In the genomic region with DNA sequence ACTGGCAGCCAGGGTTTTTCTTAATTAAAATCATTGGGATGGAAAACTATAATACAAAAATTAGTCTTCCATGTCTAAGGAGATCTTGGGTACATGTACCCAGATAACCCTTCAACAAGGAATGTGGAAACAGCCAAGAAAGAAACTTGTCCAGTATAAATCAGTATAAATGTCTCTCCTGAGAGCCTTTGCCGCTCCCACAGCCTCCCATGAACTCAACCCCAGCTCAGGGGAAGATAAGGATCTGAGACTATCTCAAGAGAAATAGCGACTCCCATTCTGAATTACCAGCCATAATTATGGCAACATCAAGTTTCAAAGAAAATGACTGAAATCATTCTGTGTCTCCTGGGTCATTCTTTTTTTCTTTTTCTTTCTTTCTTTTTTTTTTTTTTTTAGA, we compare ENCODE assay signal across 32 cellular contexts. TPM values are rescaled to one million over a fixed set of nuclear protein-coding genes. Genes with fewer than 3 reads are reported as not detected.
DNase-seq lines count a peak whose midpoint lies in the region; ATAC-seq and TF ChIP-seq lines count a peak whose summit lies in the region.
"Had no signal": no experiment of that assay in that cellular context is flagged by ENCODE, and none has a peak within 500 bp of the region (broad histone marks: within the 10 kb centered on the region; RNA-seq: fewer than 3 reads in every experiment).

No MANE protein-coding gene starts in this region.

- H3K9me3 ChIP-seq in Panc1 (ENCODE audit: control insufficient read depth, insufficient read depth, low read depth, low read length) = no peaks in the 10 kb centered on the region
- no peaks in the 10 kb centered on the region for H3K9me3 ChIP-seq in thyroid gland
- H3K9me3 ChIP-seq in esophagus squamous epithelium = no peaks in the 10 kb centered on the region
- H3K9me3 ChIP-seq: A549; BE2C; BLaER1; BLaER1 treated with 17β-estradiol and CSF1 and Interleukin-3, amounts not matched to agents 10 nM and 100 nM; Caco-2 had no signal

- in situ Hi-C loops in Panc1 (cut with HindIII; ENCODE audit: low pct_unique_long_range_greater_than_20kb, low sequenced_read_pairs) = no loop called here

- H3K27me3 ChIP-seq in Panc1 (ENCODE audit: control insufficient read depth, insufficient read depth, low read length) (no peaks in the 10 kb centered on the region), thyroid gland (no peaks in the 10 kb centered on the region), esophagus squamous epithelium (no peaks in the 10 kb centered on the region)
- H3K27me3 ChIP-seq: BE2C; BLaER1; BLaER1 treated with 17β-estradiol and CSF1 and Interleukin-3, amounts not matched to agents 10 nM and 100 nM had no signal

- ATAC-seq in Panc1 = no peak
- ATAC-seq: CD8-positive, alpha-beta T cell had no signal

- H3K36me3 ChIP-seq in Panc1 (ENCODE audit: control insufficient read depth, insufficient read depth, low read length) (peaks cover 30% of the 10 kb centered on the region), thyroid gland (peaks cover 30 to 36% of the 10 kb centered on the region in 2 donors), esophagus squamous epithelium (peaks cover 12 to 99% (median 25%) of the 10 kb centered on the region in 3 donors)
- H3K36me3 ChIP-seq: BLaER1; BLaER1 treated with 17β-estradiol and CSF1 and Interleukin-3, amounts not matched to agents 10 nM and 100 nM had no signal

- no peak for TF ChIP-seq CTCF in Panc1 (IDR thresholded peaks at IDR 0.05)
- no peak for TF ChIP-seq CTCF in thyroid gland (IDR thresholded peaks at IDR 0.05)
- no peak for TF ChIP-seq CTCF in esophagus squamous epithelium (IDR thresholded peaks at IDR 0.05)

- no peak for DNase-seq in Panc1 (ENCODE audit: low read depth, low spot score)
- DNase-seq in amniotic epithelial cell (ENCODE audit: low read depth) = peak; percentile 74
- peak; percentile 31 for DNase-seq in left kidney (ENCODE audit: low read depth, low spot score)
- peak; percentile 74 to 75 for DNase-seq in thyroid gland
- DNase-seq in NCI-H2227 (lab: John Stamatoyannopoulos, UW; ENCODE audit: unreplicated experiment) = no peak
- DNase-seq in activated naive CD8-positive, alpha-beta T cell treated with anti-CD3 and anti-CD28 coated beads for 36 hours = no peak
- DNase-seq in kidney tubule cell (ENCODE audit: low spot score) = no peak
- DNase-seq in esophagus squamous epithelium (lab: John Stamatoyannopoulos, UW) = no peak
- DNase-seq: 8988T; AML-193; BE2C; C1 segment of cervical spinal cord; CD4-positive, alpha-beta memory T cell; CD4-positive, alpha-beta T cell; CD4-positive, CD25-positive, alpha-beta regulatory T cell; CD8-positive, alpha-beta memory T cell; CD8-positive, alpha-beta T cell; COR-L47; DMS 273 treated with DMSO at 0.1 percent for 48 hours; DMS153; DMS79; DMS79 treated with DMSO at 0.1 percent for 48 hours; DND-41 had no signal

- TF ChIP-seq POLR2A in thyroid gland (IDR thresholded peaks at IDR 0.05) = no peak
- no peak for TF ChIP-seq POLR2A in esophagus squamous epithelium (IDR thresholded peaks at IDR 0.05)

- 0 out of 2 replicates have a peak overlapping the region, but pooled peaks have one; percentile 4 for H3K27ac ChIP-seq in Panc1 (ENCODE audit: low read length)
- peak overlapping the region; percentile 77 to 91 (median 87) for H3K27ac ChIP-seq in thyroid gland
- no peak overlapping the region for H3K27ac ChIP-seq in esophagus squamous epithelium
- H3K27ac ChIP-seq: 22Rv1; A549; BLaER1; BLaER1 treated with 17β-estradiol and CSF1 and Interleukin-3, amounts not matched to agents 10 nM and 100 nM; C4-2B had no signal

- POLR2A ChIA-PET in Panc1 (lab: Charles Lee) = no interaction called here

- peaks cover 20% of the 10 kb centered on the region for H3K36me3 Mint-ChIP-seq in activated naive CD8-positive, alpha-beta T cell treated with anti-CD3 and anti-CD28 coated beads for 36 hours
- H3K36me3 Mint-ChIP-seq: CD14-positive monocyte had no signal

- intact Hi-C loops in Panc1 (cut with micrococcal nuclease; ENCODE audit: unreplicated experiment) = loop anchor here (1.0 kb wide), 1 partner anchor 133 kb away; no protein-coding TSS in a partner anchor
- intact Hi-C loops in thyroid gland (cut with DNase I) = loop anchor here (10.0 kb wide), 1 partner anchor 132 kb away; no protein-coding TSS in a partner anchor
- intact Hi-C loops in esophagus squamous epithelium (cut with DNase I) = loop anchor here (10.0 kb wide), 1 partner anchor 132 kb away; no protein-coding TSS in a partner anchor

- CTCF ChIA-PET in Panc1 (lab: Charles Lee) = interaction anchor here (0.6 to 0.7 kb wide), 3 partner anchors 34 to 722 kb away, joined by 5 to 15 read pairs (median 6); no protein-coding TSS in a partner anchor

- H3K4me3 ChIP-seq in Panc1 (ENCODE audit: low read depth in 2 of 2, low read length in 2 of 2) (no peak overlapping the region), thyroid gland (replicated peaks in 1 of 3) (no peak overlapping the region), esophagus squamous epithelium (no peak overlapping the region)
- H3K4me3 ChIP-seq: A549; BLaER1; BLaER1 treated with 17β-estradiol and CSF1 and Interleukin-3, amounts not matched to agents 10 nM and 100 nM had no signal

- no peak overlapping the region for H3K27ac Mint-ChIP-seq in activated naive CD8-positive, alpha-beta T cell treated with anti-CD3 and anti-CD28 coated beads for 36 hours
- H3K27ac Mint-ChIP-seq: B cell; CD14-positive monocyte; CD4-positive, CD25-positive, alpha-beta regulatory T cell; CD8-positive, alpha-beta T cell had no signal

- H3K4me1 ChIP-seq in Panc1 (ENCODE audit: control insufficient read depth, insufficient read depth, low read length) (peaks cover 4% of the 10 kb centered on the region; the same call in 1 of the 2 replicates), thyroid gland (peaks cover 25 to 32% of the 10 kb centered on the region in 2 donors), esophagus squamous epithelium (no peaks in the 10 kb centered on the region)
- H3K4me1 ChIP-seq: A549; BE2C; BLaER1; BLaER1 treated with 17β-estradiol and CSF1 and Interleukin-3, amounts not matched to agents 10 nM and 100 nM; Caco-2 had no signal

- no peaks in the 10 kb centered on the region for H3K9me3 Mint-ChIP-seq in activated naive CD8-positive, alpha-beta T cell treated with anti-CD3 and anti-CD28 coated beads for 36 hours
- H3K9me3 Mint-ChIP-seq: CD14-positive monocyte; CD4-positive, alpha-beta memory T cell; CD4-positive, alpha-beta T cell; CD8-positive, alpha-beta memory T cell; CD8-positive, alpha-beta T cell had no signal

- H3K4me1 Mint-ChIP-seq in activated naive CD8-positive, alpha-beta T cell treated with anti-CD3 and anti-CD28 coated beads for 36 hours = peaks cover 12% of the 10 kb centered on the region
- H3K4me1 Mint-ChIP-seq: B cell; CD8-positive, alpha-beta memory T cell had no signal

- BruUV-seq in Panc1 (replicated peaks; lab: Mats Ljungman, UMichigan) = no TSS peak

- no peak overlapping the region for H3K4me3 Mint-ChIP-seq in activated naive CD8-positive, alpha-beta T cell treated with anti-CD3 and anti-CD28 coated beads for 36 hours
- H3K4me3 Mint-ChIP-seq: B cell; CD14-positive monocyte; CD4-positive, alpha-beta memory T cell; CD4-positive, CD25-positive, alpha-beta regulatory T cell; CD8-positive, alpha-beta memory T cell; CD8-positive, alpha-beta T cell had no signal

- H3K27me3 Mint-ChIP-seq in activated naive CD8-positive, alpha-beta T cell treated with anti-CD3 and anti-CD28 coated beads for 36 hours = no peaks in the 10 kb centered on the region
- H3K27me3 Mint-ChIP-seq: B cell; CD4-positive, alpha-beta memory T cell; CD4-positive, alpha-beta T cell; CD4-positive, CD25-positive, alpha-beta regulatory T cell; CD8-positive, alpha-beta memory T cell had no signal

- WGBS in thyroid gland, 2 donors = 30 to 39% methylated on average over 2 of the region's 2 CpGs
- 94 to 98% methylated on average over 2 of the region's 2 CpGs for WGBS in esophagus squamous epithelium, 2 donors

RNA-seq across cellular contexts. Expression of gene AFAP1L2, which starts 32.6 kb away (rescaled TPM):
- 170 TPM for total RNA-seq in Panc1 (2021; ENCODE audit: unreplicated experiment)
- polyA plus RNA-seq in Panc1 (2012; ENCODE audit: insufficient read length) = 113 TPM
- total RNA-seq in thyroid gland = 100 to 1,000 TPM; 135 to 356 (median 299) TPM
- total RNA-seq in activated naive CD8-positive, alpha-beta T cell treated with anti-CD3 and anti-CD28 coated beads for 36 hours = 1 to 10 TPM; 3.2 to 4.6 TPM
- 10 to 100 TPM in 3 of 4 donors, 1 to 10 TPM in 1; 9.8 to 15.5 (median 11.8) TPM for total RNA-seq in esophagus squamous epithelium
- total RNA-seq: A673 had no signal

Comparison
In these comparisons a context has a peak if more than half of its experiments do, and no peak if none do; other contexts are left out.
1. DNase-seq: peak in amniotic epithelial cell (single experiment), left kidney (single experiment) and thyroid gland (2 of 2); none in Panc1 (single experiment), NCI-H2227 (single experiment), activated naive CD8-positive, alpha-beta T cell treated with anti-CD3 and anti-CD28 coated beads for 36 hours (single experiment), kidney tubule cell (single experiment) and esophagus squamous epithelium (single experiment).
2. H3K27ac ChIP-seq: peak in Panc1 (single experiment) and thyroid gland (3 of 3); none in esophagus squamous epithelium (0 of 4).
3. RNA of gene AFAP1L2, which starts 32.6 kb away (total RNA-seq): 135 to 356 TPM in thyroid gland and 170 TPM in Panc1 (single experiment); 9.8 to 15.5 TPM in esophagus squamous epithelium and 3.2 to 4.6 TPM in activated naive CD8-positive, alpha-beta T cell treated with anti-CD3 and anti-CD28 coated beads for 36 hours; every median in the first group is over 4 times any median in the second.